1 cellular context compared by ENCODE assay signal in genomic region chr19:10749435-10750384, GRCh38.
TF ChIP-seq lines count a peak whose summit lies in the region.

No MANE protein-coding gene starts in this region.

TF ChIP-seq in HepG2, 621 proteins besides CTCF, POLR2A, EP300 and RAD21 (continued from another document and continues in another):
- TF ChIP-seq ZNF775 (CRISPR knock-in tag; IDR thresholded peaks at IDR 0.05; ENCODE audit: borderline replicate concordance) (no peak), ZNF616 (CRISPR knock-in tag; IDR thresholded peaks at IDR 0.05; ENCODE audit: low read depth) (no peak), FOXO1 (CRISPR knock-in tag; IDR thresholded peaks at IDR 0.05) (no peak), CHCHD3 (CRISPR knock-in tag; IDR thresholded peaks at IDR 0.05) (no peak), RBAK (CRISPR knock-in tag; IDR thresholded peaks at IDR 0.05) (no peak), E2F5 (CRISPR knock-in tag; conservative IDR thresholded peaks at IDR 0.05) (no peak), MYC (CRISPR knock-in tag; IDR thresholded peaks at IDR 0.05; ENCODE audit: borderline replicate concordance) (no peak), SOX6 (IDR thresholded peaks at IDR 0.05) (no peak), SOX6 (CRISPR knock-in tag; IDR thresholded peaks at IDR 0.05) (no peak), ZNF24 (IDR thresholded peaks at IDR 0.05) (0 out of 2 replicates have a peak, but pooled peaks have one; percentile 31), SAFB2 (CRISPR knock-in tag; IDR thresholded peaks at IDR 0.05; ENCODE audit: borderline replicate concordance, low read depth) (no peak), STAG1 (CRISPR knock-in tag; IDR thresholded peaks at IDR 0.05) (no peak), PHF8 (CRISPR knock-in tag; IDR thresholded peaks at IDR 0.05) (no peak; the same call in 1 of the 2 replicates), ZNF292 (CRISPR knock-in tag; IDR thresholded peaks at IDR 0.05; ENCODE audit: borderline replicate concordance, low read depth) (peak; percentile 11; the same call in 1 of the 2 replicates), TERF1 (CRISPR knock-in tag; IDR thresholded peaks at IDR 0.05) (no peak), ONECUT2 (CRISPR knock-in tag; IDR thresholded peaks at IDR 0.05) (no peak), UBTF (CRISPR knock-in tag; IDR thresholded peaks at IDR 0.05) (no peak; the same call in none of the 2 replicates), REXO4 (CRISPR knock-in tag; IDR thresholded peaks at IDR 0.05; ENCODE audit: borderline replicate concordance) (no peak), RXRA (CRISPR knock-in tag; IDR thresholded peaks at IDR 0.05) (no peak; the same call in 1 of the 2 replicates), THAP9 (CRISPR knock-in tag; IDR thresholded peaks at IDR 0.05; ENCODE audit: borderline replicate concordance) (no peak), GTF2F1 (IDR thresholded peaks at IDR 0.05; ENCODE audit: low read length) (no peak), IRX3 (CRISPR knock-in tag; IDR thresholded peaks at IDR 0.05; ENCODE audit: borderline replicate concordance, low read depth) (no peak), ZNF713 (CRISPR knock-in tag; IDR thresholded peaks at IDR 0.05) (no peak), SMC3 (IDR thresholded peaks at IDR 0.05; ENCODE audit: low read length) (no peak), ZNF747 (CRISPR knock-in tag; IDR thresholded peaks at IDR 0.05; ENCODE audit: borderline replicate concordance) (no peak), NCOR1 (IDR thresholded peaks at IDR 0.05; ENCODE audit: borderline replicate concordance, low read length) (0 out of 2 replicates have a peak, but pooled peaks have one; percentile 65), ZNF891 (CRISPR knock-in tag; IDR thresholded peaks at IDR 0.05) (0 out of 2 replicates have a peak, but pooled peaks have one; percentile 54)
- TF ChIP-seq, protein P1, sequence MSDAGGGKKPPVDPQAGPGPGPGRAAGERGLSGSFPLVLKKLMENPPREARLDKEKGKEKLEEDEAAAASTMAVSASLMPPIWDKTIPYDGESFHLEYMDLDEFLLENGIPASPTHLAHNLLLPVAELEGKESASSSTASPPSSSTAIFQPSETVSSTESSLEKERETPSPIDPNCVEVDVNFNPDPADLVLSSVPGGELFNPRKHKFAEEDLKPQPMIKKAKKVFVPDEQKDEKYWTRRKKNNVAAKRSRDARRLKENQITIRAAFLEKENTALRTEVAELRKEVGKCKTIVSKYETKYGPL (CRISPR knock-in tag; IDR thresholded peaks at IDR 0.05) = no peak
- TF ChIP-seq, protein P2, sequence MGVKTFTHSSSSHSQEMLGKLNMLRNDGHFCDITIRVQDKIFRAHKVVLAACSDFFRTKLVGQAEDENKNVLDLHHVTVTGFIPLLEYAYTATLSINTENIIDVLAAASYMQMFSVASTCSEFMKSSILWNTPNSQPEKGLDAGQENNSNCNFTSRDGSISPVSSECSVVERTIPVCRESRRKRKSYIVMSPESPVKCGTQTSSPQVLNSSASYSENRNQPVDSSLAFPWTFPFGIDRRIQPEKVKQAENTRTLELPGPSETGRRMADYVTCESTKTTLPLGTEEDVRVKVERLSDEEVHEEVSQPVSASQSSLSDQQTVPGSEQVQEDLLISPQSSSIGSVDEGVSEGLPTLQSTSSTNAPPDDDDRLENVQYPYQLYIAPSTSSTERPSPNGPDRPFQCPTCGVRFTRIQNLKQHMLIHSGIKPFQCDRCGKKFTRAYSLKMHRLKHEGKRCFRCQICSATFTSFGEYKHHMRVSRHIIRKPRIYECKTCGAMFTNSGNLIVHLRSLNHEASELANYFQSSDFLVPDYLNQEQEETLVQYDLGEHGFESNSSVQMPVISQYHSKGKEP (CRISPR knock-in tag; IDR thresholded peaks at IDR 0.05) = no peak
- TF ChIP-seq, protein P3, sequence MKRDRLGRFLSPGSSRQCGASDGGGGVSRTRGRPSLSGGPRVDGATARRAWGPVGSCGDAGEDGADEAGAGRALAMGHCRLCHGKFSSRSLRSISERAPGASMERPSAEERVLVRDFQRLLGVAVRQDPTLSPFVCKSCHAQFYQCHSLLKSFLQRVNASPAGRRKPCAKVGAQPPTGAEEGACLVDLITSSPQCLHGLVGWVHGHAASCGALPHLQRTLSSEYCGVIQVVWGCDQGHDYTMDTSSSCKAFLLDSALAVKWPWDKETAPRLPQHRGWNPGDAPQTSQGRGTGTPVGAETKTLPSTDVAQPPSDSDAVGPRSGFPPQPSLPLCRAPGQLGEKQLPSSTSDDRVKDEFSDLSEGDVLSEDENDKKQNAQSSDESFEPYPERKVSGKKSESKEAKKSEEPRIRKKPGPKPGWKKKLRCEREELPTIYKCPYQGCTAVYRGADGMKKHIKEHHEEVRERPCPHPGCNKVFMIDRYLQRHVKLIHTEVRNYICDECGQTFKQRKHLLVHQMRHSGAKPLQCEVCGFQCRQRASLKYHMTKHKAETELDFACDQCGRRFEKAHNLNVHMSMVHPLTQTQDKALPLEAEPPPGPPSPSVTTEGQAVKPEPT (CRISPR knock-in tag; IDR thresholded peaks at IDR 0.05; ENCODE audit: low read depth) = no peak
- TF ChIP-seq, protein P4, sequence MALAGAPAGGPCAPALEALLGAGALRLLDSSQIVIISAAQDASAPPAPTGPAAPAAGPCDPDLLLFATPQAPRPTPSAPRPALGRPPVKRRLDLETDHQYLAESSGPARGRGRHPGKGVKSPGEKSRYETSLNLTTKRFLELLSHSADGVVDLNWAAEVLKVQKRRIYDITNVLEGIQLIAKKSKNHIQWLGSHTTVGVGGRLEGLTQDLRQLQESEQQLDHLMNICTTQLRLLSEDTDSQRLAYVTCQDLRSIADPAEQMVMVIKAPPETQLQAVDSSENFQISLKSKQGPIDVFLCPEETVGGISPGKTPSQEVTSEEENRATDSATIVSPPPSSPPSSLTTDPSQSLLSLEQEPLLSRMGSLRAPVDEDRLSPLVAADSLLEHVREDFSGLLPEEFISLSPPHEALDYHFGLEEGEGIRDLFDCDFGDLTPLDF (CRISPR knock-in tag; IDR thresholded peaks at IDR 0.05) = no peak
- TF ChIP-seq, protein P5, sequence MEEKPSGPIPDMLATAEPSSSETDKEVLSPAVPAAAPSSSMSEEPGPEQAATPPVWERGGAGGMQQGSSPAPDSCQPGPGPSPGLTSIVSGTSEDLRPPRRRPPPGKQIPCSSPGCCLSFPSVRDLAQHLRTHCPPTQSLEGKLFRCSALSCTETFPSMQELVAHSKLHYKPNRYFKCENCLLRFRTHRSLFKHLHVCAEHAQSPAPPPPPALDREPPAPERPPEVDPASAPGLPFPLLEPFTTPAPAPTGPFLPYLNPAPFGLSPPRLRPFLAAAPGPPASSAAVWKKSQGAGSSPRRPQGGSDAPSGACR (CRISPR knock-in tag; IDR thresholded peaks at IDR 0.05) = peak; percentile 47; the same call in 1 of the 2 replicates
- TF ChIP-seq, protein P6, sequence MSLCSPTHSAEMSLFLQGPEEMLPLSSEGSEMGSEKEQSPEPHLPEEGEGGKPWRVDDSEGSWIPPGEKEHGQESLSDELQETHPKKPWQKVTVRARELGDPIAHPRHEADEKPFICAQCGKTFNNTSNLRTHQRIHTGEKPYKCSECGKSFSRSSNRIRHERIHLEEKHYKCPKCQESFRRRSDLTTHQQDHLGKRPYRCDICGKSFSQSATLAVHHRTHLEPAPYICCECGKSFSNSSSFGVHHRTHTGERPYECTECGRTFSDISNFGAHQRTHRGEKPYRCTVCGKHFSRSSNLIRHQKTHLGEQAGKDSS (CRISPR knock-in tag; IDR thresholded peaks at IDR 0.05; ENCODE audit: borderline replicate concordance, low read depth) = 0 out of 2 replicates have a peak, but pooled peaks have one; percentile 8
- TF ChIP-seq, protein P7, sequence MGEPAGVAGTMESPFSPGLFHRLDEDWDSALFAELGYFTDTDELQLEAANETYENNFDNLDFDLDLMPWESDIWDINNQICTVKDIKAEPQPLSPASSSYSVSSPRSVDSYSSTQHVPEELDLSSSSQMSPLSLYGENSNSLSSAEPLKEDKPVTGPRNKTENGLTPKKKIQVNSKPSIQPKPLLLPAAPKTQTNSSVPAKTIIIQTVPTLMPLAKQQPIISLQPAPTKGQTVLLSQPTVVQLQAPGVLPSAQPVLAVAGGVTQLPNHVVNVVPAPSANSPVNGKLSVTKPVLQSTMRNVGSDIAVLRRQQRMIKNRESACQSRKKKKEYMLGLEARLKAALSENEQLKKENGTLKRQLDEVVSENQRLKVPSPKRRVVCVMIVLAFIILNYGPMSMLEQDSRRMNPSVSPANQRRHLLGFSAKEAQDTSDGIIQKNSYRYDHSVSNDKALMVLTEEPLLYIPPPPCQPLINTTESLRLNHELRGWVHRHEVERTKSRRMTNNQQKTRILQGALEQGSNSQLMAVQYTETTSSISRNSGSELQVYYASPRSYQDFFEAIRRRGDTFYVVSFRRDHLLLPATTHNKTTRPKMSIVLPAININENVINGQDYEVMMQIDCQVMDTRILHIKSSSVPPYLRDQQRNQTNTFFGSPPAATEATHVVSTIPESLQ (CRISPR knock-in tag; conservative IDR thresholded peaks at IDR 0.05) = no peak
- TF ChIP-seq, protein P8, sequence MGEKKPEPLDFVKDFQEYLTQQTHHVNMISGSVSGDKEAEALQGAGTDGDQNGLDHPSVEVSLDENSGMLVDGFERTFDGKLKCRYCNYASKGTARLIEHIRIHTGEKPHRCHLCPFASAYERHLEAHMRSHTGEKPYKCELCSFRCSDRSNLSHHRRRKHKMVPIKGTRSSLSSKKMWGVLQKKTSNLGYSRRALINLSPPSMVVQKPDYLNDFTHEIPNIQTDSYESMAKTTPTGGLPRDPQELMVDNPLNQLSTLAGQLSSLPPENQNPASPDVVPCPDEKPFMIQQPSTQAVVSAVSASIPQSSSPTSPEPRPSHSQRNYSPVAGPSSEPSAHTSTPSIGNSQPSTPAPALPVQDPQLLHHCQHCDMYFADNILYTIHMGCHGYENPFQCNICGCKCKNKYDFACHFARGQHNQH (CRISPR knock-in tag; IDR thresholded peaks at IDR 0.05) = no peak
- TF ChIP-seq, protein P9, sequence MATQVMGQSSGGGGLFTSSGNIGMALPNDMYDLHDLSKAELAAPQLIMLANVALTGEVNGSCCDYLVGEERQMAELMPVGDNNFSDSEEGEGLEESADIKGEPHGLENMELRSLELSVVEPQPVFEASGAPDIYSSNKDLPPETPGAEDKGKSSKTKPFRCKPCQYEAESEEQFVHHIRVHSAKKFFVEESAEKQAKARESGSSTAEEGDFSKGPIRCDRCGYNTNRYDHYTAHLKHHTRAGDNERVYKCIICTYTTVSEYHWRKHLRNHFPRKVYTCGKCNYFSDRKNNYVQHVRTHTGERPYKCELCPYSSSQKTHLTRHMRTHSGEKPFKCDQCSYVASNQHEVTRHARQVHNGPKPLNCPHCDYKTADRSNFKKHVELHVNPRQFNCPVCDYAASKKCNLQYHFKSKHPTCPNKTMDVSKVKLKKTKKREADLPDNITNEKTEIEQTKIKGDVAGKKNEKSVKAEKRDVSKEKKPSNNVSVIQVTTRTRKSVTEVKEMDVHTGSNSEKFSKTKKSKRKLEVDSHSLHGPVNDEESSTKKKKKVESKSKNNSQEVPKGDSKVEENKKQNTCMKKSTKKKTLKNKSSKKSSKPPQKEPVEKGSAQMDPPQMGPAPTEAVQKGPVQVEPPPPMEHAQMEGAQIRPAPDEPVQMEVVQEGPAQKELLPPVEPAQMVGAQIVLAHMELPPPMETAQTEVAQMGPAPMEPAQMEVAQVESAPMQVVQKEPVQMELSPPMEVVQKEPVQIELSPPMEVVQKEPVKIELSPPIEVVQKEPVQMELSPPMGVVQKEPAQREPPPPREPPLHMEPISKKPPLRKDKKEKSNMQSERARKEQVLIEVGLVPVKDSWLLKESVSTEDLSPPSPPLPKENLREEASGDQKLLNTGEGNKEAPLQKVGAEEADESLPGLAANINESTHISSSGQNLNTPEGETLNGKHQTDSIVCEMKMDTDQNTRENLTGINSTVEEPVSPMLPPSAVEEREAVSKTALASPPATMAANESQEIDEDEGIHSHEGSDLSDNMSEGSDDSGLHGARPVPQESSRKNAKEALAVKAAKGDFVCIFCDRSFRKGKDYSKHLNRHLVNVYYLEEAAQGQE (IDR thresholded peaks at IDR 0.05; ENCODE audit: borderline replicate concordance in 1 of 2, low read depth in 1 of 2, low read length in 2 of 2) = no peak; a peak in 1 of 4 replicates
